30 cellular contexts compared by ENCODE assay signal in the genomic region with DNA sequence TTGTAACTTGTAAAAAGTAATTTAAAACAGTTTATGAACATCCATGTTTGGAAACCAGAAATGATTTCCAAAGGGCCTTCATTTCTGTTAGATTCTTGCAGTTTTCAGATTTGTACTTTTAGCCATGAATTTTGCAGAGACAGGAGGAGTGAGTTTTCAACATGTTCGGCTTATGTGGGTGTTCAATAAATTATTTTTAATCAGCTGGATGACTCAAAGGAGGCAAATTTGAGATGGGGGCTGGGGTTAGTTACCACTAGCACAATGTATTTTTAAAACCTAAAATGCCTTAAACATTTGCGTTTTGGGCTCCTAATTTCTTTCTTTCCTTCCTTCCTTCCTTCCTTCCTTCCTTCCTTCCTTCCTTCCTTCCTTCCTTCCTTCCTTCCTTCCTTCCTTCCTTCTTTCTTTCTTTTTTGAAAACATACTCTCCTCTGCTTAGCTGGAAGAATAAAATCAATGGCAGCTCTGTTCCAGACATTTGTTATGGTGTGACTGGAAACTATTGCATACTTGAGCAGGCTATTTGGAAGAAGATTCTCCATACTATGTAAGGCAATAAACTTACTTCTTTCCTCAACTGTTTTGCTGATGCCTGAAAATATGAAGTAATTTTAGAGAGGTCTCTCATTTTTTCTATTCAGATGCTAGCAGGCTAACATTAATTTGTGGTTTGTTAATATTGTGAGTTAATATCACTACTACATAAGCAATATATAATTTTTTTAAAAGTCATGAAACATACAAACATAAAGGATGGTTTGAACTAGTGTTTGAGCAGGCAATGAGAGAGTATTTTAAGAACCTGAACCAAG.
"Had no signal": no experiment of that assay in that cellular context is flagged by ENCODE, and none has a peak within 500 bp of the region (broad histone marks: within the 10 kb centered on the region; RNA-seq: fewer than 3 reads in every experiment).

No MANE protein-coding gene starts in this region.

- H3K9me3 Mint-ChIP-seq: activated B cell treated with CpG ODN at 0.5 μM for 24 hours; activated CD4-positive, alpha-beta memory T cell treated with anti-CD3 and anti-CD28 coated beads for 36 hours; activated CD4-positive, alpha-beta T cell treated with anti-CD3 and anti-CD28 coated beads, Interleukin-2, amount 10 ng/mL, durations not matched to agents 24 days and 14 days; activated CD8-positive, alpha-beta T cell treated with anti-CD3 and anti-CD28 coated beads for 36 hours; activated naive CD4-positive, alpha-beta T cell treated with anti-CD3 and anti-CD28 coated beads, Interleukin-2, amount 10 ng/mL, durations not matched to agents 7 days and 5 days; activated naive CD4-positive, alpha-beta T cell treated with anti-CD3 and anti-CD28 coated beads, Interleukin-2, amount 50 U/mL, for 24 hours; activated naive CD8-positive, alpha-beta T cell treated with anti-CD3 and anti-CD28 coated beads, Interleukin-2, amount 10 ng/mL, durations not matched to agents 7 days and 5 days; activated naive CD8-positive, alpha-beta T cell treated with anti-CD3 and anti-CD28 coated beads, Interleukin-2, amount 50 U/mL, for 24 hours; activated T-cell treated with anti-CD3 and anti-CD28 coated beads, Interleukin-2, amount 50 U/mL, for 4 hours; activated T-cell treated with anti-CD3 and anti-CD28 coated beads, Interleukin-2, amount 50 U/mL, for 72 hours; activated T-helper 1 cell treated with anti-CD3 and anti-CD28 coated beads, Interleukin-12 subunit alpha, Interleukin-12 subunit beta, Interleukin-2, Interleukin-4 antibody, amounts not matched to agents 30 ng/mL and 10 ng/mL and 1 ng/mL, durations not matched to agents 14 hours and 24 hours and 36 hours; activated T-helper 17 cell treated with anti-CD3 and anti-CD28 coated beads, Interleukin-2, amount 50 U/mL, for 72 hours; brain had no signal

- H3K4me3 Mint-ChIP-seq: activated B cell treated with CpG ODN at 0.5 μM for 24 hours; activated CD4-positive, alpha-beta memory T cell treated with anti-CD3 and anti-CD28 coated beads for 36 hours; activated CD4-positive, alpha-beta T cell treated with anti-CD3 and anti-CD28 coated beads, Interleukin-2, amount 10 ng/mL, durations not matched to agents 24 days and 14 days; activated CD8-positive, alpha-beta T cell treated with anti-CD3 and anti-CD28 coated beads for 36 hours; activated naive CD4-positive, alpha-beta T cell treated with anti-CD3 and anti-CD28 coated beads, Interleukin-2, amount 10 ng/mL, durations not matched to agents 7 days and 5 days; activated naive CD4-positive, alpha-beta T cell treated with anti-CD3 and anti-CD28 coated beads, Interleukin-2, amount 50 U/mL, for 24 hours; activated naive CD8-positive, alpha-beta T cell; activated naive CD8-positive, alpha-beta T cell treated with anti-CD3 and anti-CD28 coated beads, Interleukin-2, amount 10 ng/mL, durations not matched to agents 7 days and 5 days; activated naive CD8-positive, alpha-beta T cell treated with anti-CD3 and anti-CD28 coated beads, Interleukin-2, amount 50 U/mL, for 24 hours; activated T-cell treated with anti-CD3 and anti-CD28 coated beads, Interleukin-2, amount 50 U/mL, for 4 hours; activated T-cell treated with anti-CD3 and anti-CD28 coated beads, Interleukin-2, amount 50 U/mL, for 72 hours; activated T-helper 1 cell treated with anti-CD3 and anti-CD28 coated beads, Interleukin-12 subunit alpha, Interleukin-12 subunit beta, Interleukin-2, Interleukin-4 antibody, amounts not matched to agents 30 ng/mL and 10 ng/mL and 1 ng/mL, durations not matched to agents 14 hours and 24 hours and 36 hours; activated T-helper 17 cell treated with anti-CD3 and anti-CD28 coated beads, Interleukin-2, amount 50 U/mL, for 72 hours; brain; T-helper 17 cell had no signal

- H3K27me3 Mint-ChIP-seq: activated CD4-positive, alpha-beta T cell treated with anti-CD3 and anti-CD28 coated beads, Interleukin-2, amount 10 ng/mL, durations not matched to agents 24 days and 14 days; activated naive CD4-positive, alpha-beta T cell treated with anti-CD3 and anti-CD28 coated beads, Interleukin-2, amount 10 ng/mL, durations not matched to agents 7 days and 5 days; brain had no signal

- H3K36me3 ChIP-seq: ascending aorta, cardiac muscle cell had no signal

- DNase-seq: activated B cell treated with CpG ODN at 0.5 μM for 24 hours; activated CD4-positive, alpha-beta memory T cell treated with anti-CD3 and anti-CD28 coated beads for 36 hours; activated CD4-positive, alpha-beta T cell treated with anti-CD3 and anti-CD28 coated beads for 4 hours; activated CD4-positive, alpha-beta T cell treated with anti-CD3 and anti-CD28 coated beads, Interleukin-2, amount 10 ng/mL, durations not matched to agents 24 days and 14 days; activated CD4-positive, alpha-beta T cell treated with anti-CD3 and anti-CD28 coated beads, Interleukin-2, amount 50 U/mL, for 1 hour; activated CD4-positive, alpha-beta T cell treated with anti-CD3 and anti-CD28 coated beads, Interleukin-2, amount 50 U/mL, for 4 hours; activated CD4-positive, CD25-positive, alpha-beta regulatory T cell treated with anti-CD3 and anti-CD28 coated beads, Interleukin-2, amount 50 U/mL, for 72 hours; activated CD8-positive, alpha-beta memory T cell treated with anti-CD3 and anti-CD28 coated beads, Interleukin-2, amount 50 U/mL, for 4 hours; activated CD8-positive, alpha-beta T cell treated with anti-CD3 and anti-CD28 coated beads for 36 hours; activated effector memory CD4-positive, alpha-beta T cell treated with anti-CD3 and anti-CD28 coated beads, Interleukin-2, amount 50 U/mL, for 16 hours; activated naive CD4-positive, alpha-beta T cell treated with anti-CD3 and anti-CD28 coated beads, Interleukin-2, amount 10 ng/mL, durations not matched to agents 7 days and 5 days; activated naive CD4-positive, alpha-beta T cell treated with Interleukin-2 at 50 U/mL for 16 hours; activated naive CD8-positive, alpha-beta T cell treated with anti-CD3 and anti-CD28 coated beads, Interleukin-2, amount 10 ng/mL, durations not matched to agents 7 days and 5 days; activated naive CD8-positive, alpha-beta T cell treated with anti-CD3 and anti-CD28 coated beads, Interleukin-2, amount 50 U/mL, for 24 hours; activated T-cell treated with anti-CD3 and anti-CD28 coated beads for 4 hours; activated T-cell treated with anti-CD3 and anti-CD28 coated beads, Interleukin-2, amount 50 U/mL, for 1 hour; activated T-cell treated with anti-CD3 and anti-CD28 coated beads, Interleukin-2, amount 50 U/mL, for 4 hours; activated T-cell treated with anti-CD3 and anti-CD28 coated beads, Interleukin-2, amount 50 U/mL, for 72 hours; amygdala; anterior cingulate cortex; central memory CD4-positive, alpha-beta T cell; T-helper 17 cell had no signal

- H3K36me3 Mint-ChIP-seq: activated CD4-positive, alpha-beta memory T cell treated with anti-CD3 and anti-CD28 coated beads for 36 hours; activated naive CD4-positive, alpha-beta T cell treated with anti-CD3 and anti-CD28 coated beads, Interleukin-2, amount 10 ng/mL, durations not matched to agents 7 days and 5 days; activated naive CD4-positive, alpha-beta T cell treated with anti-CD3 and anti-CD28 coated beads, Interleukin-2, amount 50 U/mL, for 24 hours; activated naive CD8-positive, alpha-beta T cell; activated naive CD8-positive, alpha-beta T cell treated with anti-CD3 and anti-CD28 coated beads, Interleukin-2, amount 10 ng/mL, durations not matched to agents 7 days and 5 days; brain had no signal

- ATAC-seq: activated CD8-positive, alpha-beta T cell treated with anti-CD3 and anti-CD28 coated beads for 36 hours; activated naive CD8-positive, alpha-beta T cell treated with anti-CD3 and anti-CD28 coated beads, Interleukin-2, amount 50 U/mL, for 24 hours; activated T-cell treated with anti-CD3 and anti-CD28 coated beads, Interleukin-2, amount 50 U/mL, for 4 hours; activated T-cell treated with anti-CD3 and anti-CD28 coated beads, Interleukin-2, amount 50 U/mL, for 72 hours; activated T-helper 17 cell treated with anti-CD3 and anti-CD28 coated beads, Interleukin-2, amount 50 U/mL, for 72 hours; T-helper 17 cell had no signal

- H3K9me3 ChIP-seq: ascending aorta had no signal

- H3K27ac ChIP-seq: ascending aorta, cardiac muscle cell, VCaP had no signal

- H3K4me1 Mint-ChIP-seq: activated B cell treated with CpG ODN at 0.5 μM for 24 hours; activated CD4-positive, alpha-beta T cell treated with anti-CD3 and anti-CD28 coated beads, Interleukin-2, amount 10 ng/mL, durations not matched to agents 24 days and 14 days; activated naive CD4-positive, alpha-beta T cell treated with anti-CD3 and anti-CD28 coated beads, Interleukin-2, amount 10 ng/mL, durations not matched to agents 7 days and 5 days; activated naive CD4-positive, alpha-beta T cell treated with anti-CD3 and anti-CD28 coated beads, Interleukin-2, amount 50 U/mL, for 24 hours; activated naive CD8-positive, alpha-beta T cell treated with anti-CD3 and anti-CD28 coated beads, Interleukin-2, amount 10 ng/mL, durations not matched to agents 7 days and 5 days; activated naive CD8-positive, alpha-beta T cell treated with anti-CD3 and anti-CD28 coated beads, Interleukin-2, amount 50 U/mL, for 24 hours; activated T-helper 17 cell treated with anti-CD3 and anti-CD28 coated beads, Interleukin-2, amount 50 U/mL, for 72 hours; T-helper 17 cell had no signal

- H3K4me3 ChIP-seq: ascending aorta, cardiac muscle cell had no signal

- H3K27ac Mint-ChIP-seq: activated B cell treated with CpG ODN at 0.5 μM for 24 hours; activated CD4-positive, alpha-beta memory T cell treated with anti-CD3 and anti-CD28 coated beads for 36 hours; activated CD4-positive, alpha-beta T cell treated with anti-CD3 and anti-CD28 coated beads, Interleukin-2, amount 10 ng/mL, durations not matched to agents 24 days and 14 days; activated CD8-positive, alpha-beta T cell treated with anti-CD3 and anti-CD28 coated beads for 36 hours; activated naive CD4-positive, alpha-beta T cell treated with anti-CD3 and anti-CD28 coated beads, Interleukin-2, amount 10 ng/mL, durations not matched to agents 7 days and 5 days; activated naive CD4-positive, alpha-beta T cell treated with anti-CD3 and anti-CD28 coated beads, Interleukin-2, amount 50 U/mL, for 24 hours; activated naive CD8-positive, alpha-beta T cell; activated naive CD8-positive, alpha-beta T cell treated with anti-CD3 and anti-CD28 coated beads, Interleukin-2, amount 10 ng/mL, durations not matched to agents 7 days and 5 days; activated naive CD8-positive, alpha-beta T cell treated with anti-CD3 and anti-CD28 coated beads, Interleukin-2, amount 50 U/mL, for 24 hours; activated T-cell treated with anti-CD3 and anti-CD28 coated beads, Interleukin-2, amount 50 U/mL, for 72 hours; activated T-helper 1 cell treated with anti-CD3 and anti-CD28 coated beads, Interleukin-12 subunit alpha, Interleukin-12 subunit beta, Interleukin-2, Interleukin-4 antibody, amounts not matched to agents 30 ng/mL and 10 ng/mL and 1 ng/mL, durations not matched to agents 14 hours and 24 hours and 36 hours; activated T-helper 17 cell treated with anti-CD3 and anti-CD28 coated beads, Interleukin-2, amount 50 U/mL, for 72 hours; brain; T-helper 17 cell had no signal
